Comparison of ENCODE assay signal across 1 cellular context in the genomic region with DNA sequence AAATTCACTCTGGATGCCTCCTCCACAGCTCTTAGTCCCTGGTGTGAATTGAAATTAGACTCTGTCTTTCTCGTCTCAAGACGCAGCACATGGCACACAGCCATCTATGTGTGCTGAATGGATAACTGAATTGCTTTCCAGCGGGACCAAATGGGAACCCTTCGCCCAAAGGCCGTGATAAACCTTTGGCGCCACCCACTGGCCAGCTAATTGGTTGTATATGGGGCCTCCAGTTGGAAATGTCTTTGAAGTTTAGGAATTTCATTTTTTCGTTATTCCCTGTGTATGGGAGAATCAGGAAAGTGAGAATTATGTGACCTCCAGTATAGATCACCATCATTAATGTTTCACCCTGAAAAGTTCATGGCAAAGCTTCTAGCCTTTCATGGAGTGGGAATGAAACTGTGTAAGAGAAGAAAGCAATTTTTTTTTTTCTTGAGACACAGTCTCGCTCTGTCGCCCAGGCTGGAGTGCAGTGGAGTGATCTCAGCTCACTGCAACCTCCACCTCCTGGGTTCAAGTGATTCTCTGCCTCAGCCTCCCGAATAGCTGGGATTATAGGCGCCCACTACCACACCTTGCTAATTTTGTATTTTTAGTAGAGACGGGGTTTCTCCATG.
TF ChIP-seq lines count a peak whose summit lies in the region.

No MANE protein-coding gene starts in this region.

TF ChIP-seq in GM12878, 131 proteins besides CTCF, POLR2A, EP300 and RAD21 (continues in another document):
- no peak for TF ChIP-seq CREB1 (IDR thresholded peaks at IDR 0.05; ENCODE audit: low read depth)
- TF ChIP-seq HDAC6 (IDR thresholded peaks at IDR 0.05; ENCODE audit: unreplicated experiment) = no peak
- TF ChIP-seq SRF (IDR thresholded peaks at IDR 0.05; ENCODE audit: low read depth in 2 of 2, low read length in 2 of 2) = no peak
- no peak for TF ChIP-seq BCL11A (IDR thresholded peaks at IDR 0.05; ENCODE audit: low read depth, low read length)
- no peak for TF ChIP-seq KAT2A (conservative IDR thresholded peaks at IDR 0.05; ENCODE audit: control insufficient read depth, low read depth, low read length)
- TF ChIP-seq MXI1 (IDR thresholded peaks at IDR 0.05; ENCODE audit: low read depth, low read length) = no peak
- TF ChIP-seq NRF1 (conservative IDR thresholded peaks at IDR 0.05; ENCODE audit: low read depth, low read length) = no peak
- TF ChIP-seq, protein P1, sequence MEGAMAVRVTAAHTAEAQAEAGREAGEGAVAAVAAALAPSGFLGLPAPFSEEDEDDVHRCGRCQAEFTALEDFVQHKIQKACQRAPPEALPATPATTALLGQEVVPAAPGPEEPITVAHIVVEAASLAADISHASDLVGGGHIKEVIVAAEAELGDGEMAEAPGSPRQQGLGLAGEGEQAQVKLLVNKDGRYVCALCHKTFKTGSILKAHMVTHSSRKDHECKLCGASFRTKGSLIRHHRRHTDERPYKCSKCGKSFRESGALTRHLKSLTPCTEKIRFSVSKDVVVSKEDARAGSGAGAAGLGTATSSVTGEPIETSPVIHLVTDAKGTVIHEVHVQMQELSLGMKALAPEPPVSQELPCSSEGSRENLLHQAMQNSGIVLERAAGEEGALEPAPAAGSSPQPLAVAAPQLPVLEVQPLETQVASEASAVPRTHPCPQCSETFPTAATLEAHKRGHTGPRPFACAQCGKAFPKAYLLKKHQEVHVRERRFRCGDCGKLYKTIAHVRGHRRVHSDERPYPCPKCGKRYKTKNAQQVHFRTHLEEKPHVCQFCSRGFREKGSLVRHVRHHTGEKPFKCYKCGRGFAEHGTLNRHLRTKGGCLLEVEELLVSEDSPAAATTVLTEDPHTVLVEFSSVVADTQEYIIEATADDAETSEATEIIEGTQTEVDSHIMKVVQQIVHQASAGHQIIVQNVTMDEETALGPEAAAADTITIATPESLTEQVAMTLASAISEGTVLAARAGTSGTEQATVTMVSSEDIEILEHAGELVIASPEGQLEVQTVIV (IDR thresholded peaks at IDR 0.05; ENCODE audit: borderline replicate concordance, partially characterized antibody) = no peak
- TF ChIP-seq, protein P2, sequence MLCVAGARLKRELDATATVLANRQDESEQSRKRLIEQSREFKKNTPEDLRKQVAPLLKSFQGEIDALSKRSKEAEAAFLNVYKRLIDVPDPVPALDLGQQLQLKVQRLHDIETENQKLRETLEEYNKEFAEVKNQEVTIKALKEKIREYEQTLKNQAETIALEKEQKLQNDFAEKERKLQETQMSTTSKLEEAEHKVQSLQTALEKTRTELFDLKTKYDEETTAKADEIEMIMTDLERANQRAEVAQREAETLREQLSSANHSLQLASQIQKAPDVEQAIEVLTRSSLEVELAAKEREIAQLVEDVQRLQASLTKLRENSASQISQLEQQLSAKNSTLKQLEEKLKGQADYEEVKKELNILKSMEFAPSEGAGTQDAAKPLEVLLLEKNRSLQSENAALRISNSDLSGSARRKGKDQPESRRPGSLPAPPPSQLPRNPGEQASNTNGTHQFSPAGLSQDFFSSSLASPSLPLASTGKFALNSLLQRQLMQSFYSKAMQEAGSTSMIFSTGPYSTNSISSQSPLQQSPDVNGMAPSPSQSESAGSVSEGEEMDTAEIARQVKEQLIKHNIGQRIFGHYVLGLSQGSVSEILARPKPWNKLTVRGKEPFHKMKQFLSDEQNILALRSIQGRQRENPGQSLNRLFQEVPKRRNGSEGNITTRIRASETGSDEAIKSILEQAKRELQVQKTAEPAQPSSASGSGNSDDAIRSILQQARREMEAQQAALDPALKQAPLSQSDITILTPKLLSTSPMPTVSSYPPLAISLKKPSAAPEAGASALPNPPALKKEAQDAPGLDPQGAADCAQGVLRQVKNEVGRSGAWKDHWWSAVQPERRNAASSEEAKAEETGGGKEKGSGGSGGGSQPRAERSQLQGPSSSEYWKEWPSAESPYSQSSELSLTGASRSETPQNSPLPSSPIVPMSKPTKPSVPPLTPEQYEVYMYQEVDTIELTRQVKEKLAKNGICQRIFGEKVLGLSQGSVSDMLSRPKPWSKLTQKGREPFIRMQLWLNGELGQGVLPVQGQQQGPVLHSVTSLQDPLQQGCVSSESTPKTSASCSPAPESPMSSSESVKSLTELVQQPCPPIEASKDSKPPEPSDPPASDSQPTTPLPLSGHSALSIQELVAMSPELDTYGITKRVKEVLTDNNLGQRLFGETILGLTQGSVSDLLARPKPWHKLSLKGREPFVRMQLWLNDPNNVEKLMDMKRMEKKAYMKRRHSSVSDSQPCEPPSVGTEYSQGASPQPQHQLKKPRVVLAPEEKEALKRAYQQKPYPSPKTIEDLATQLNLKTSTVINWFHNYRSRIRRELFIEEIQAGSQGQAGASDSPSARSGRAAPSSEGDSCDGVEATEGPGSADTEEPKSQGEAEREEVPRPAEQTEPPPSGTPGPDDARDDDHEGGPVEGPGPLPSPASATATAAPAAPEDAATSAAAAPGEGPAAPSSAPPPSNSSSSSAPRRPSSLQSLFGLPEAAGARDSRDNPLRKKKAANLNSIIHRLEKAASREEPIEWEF (IDR thresholded peaks at IDR 0.05; ENCODE audit: insufficient replicate concordance, low read depth, low read length) = no peak
- TF ChIP-seq MTA3 (IDR thresholded peaks at IDR 0.05; ENCODE audit: borderline replicate concordance, low read length) = no peak
- TF ChIP-seq, protein P3, sequence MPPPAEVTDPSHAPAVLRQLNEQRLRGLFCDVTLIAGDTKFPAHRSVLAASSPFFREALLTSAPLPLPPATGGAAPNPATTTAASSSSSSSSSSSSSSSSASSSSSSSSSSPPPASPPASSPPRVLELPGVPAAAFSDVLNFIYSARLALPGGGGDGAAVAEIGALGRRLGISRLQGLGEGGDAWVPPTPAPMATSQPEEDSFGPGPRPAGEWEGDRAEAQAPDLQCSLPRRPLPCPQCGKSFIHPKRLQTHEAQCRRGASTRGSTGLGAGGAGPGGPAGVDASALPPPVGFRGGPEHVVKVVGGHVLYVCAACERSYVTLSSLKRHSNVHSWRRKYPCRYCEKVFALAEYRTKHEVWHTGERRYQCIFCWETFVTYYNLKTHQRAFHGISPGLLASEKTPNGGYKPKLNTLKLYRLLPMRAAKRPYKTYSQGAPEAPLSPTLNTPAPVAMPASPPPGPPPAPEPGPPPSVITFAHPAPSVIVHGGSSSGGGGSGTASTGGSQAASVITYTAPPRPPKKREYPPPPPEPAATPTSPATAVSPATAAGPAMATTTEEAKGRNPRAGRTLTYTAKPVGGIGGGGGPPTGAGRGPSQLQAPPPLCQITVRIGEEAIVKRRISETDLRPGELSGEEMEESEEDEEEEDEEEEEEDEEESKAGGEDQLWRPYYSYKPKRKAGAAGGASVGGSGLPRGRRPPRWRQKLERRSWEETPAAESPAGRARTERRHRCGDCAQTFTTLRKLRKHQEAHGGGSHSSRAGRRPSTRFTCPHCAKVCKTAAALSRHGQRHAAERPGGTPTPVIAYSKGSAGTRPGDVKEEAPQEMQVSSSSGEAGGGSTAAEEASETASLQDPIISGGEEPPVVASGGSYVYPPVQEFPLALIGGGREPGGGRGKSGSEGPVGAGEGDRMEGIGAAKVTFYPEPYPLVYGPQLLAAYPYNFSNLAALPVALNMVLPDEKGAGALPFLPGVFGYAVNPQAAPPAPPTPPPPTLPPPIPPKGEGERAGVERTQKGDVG (CRISPR knock-in tag; IDR thresholded peaks at IDR 0.05) = no peak
- no peak for TF ChIP-seq MTA2 (IDR thresholded peaks at IDR 0.05; ENCODE audit: low read depth)
- TF ChIP-seq SREBF1 (IDR thresholded peaks at IDR 0.05; ENCODE audit: low read length) = no peak
- no peak for TF ChIP-seq HDAC2 (IDR thresholded peaks at IDR 0.05)
- TF ChIP-seq, protein P4, sequence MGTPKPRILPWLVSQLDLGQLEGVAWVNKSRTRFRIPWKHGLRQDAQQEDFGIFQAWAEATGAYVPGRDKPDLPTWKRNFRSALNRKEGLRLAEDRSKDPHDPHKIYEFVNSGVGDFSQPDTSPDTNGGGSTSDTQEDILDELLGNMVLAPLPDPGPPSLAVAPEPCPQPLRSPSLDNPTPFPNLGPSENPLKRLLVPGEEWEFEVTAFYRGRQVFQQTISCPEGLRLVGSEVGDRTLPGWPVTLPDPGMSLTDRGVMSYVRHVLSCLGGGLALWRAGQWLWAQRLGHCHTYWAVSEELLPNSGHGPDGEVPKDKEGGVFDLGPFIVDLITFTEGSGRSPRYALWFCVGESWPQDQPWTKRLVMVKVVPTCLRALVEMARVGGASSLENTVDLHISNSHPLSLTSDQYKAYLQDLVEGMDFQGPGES (IDR thresholded peaks at IDR 0.05) = no peak
- TF ChIP-seq, protein P5, sequence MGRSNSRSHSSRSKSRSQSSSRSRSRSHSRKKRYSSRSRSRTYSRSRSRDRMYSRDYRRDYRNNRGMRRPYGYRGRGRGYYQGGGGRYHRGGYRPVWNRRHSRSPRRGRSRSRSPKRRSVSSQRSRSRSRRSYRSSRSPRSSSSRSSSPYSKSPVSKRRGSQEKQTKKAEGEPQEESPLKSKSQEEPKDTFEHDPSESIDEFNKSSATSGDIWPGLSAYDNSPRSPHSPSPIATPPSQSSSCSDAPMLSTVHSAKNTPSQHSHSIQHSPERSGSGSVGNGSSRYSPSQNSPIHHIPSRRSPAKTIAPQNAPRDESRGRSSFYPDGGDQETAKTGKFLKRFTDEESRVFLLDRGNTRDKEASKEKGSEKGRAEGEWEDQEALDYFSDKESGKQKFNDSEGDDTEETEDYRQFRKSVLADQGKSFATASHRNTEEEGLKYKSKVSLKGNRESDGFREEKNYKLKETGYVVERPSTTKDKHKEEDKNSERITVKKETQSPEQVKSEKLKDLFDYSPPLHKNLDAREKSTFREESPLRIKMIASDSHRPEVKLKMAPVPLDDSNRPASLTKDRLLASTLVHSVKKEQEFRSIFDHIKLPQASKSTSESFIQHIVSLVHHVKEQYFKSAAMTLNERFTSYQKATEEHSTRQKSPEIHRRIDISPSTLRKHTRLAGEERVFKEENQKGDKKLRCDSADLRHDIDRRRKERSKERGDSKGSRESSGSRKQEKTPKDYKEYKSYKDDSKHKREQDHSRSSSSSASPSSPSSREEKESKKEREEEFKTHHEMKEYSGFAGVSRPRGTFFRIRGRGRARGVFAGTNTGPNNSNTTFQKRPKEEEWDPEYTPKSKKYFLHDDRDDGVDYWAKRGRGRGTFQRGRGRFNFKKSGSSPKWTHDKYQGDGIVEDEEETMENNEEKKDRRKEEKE (IDR thresholded peaks at IDR 0.05) = no peak
- no peak for TF ChIP-seq NR2F1 (conservative IDR thresholded peaks at IDR 0.05)
- TF ChIP-seq POLR2AphosphoS5 (IDR thresholded peaks at IDR 0.05; ENCODE audit: low read length) = no peak
- TF ChIP-seq CBFB (IDR thresholded peaks at IDR 0.05; ENCODE audit: low read depth) = no peak
- TF ChIP-seq EED (IDR thresholded peaks at IDR 0.05; ENCODE audit: low read depth) = peak; percentile 44
- TF ChIP-seq RB1 (IDR thresholded peaks at IDR 0.05; ENCODE audit: borderline replicate concordance) = no peak
- TF ChIP-seq MYC (IDR thresholded peaks at IDR 0.05; ENCODE audit: insufficient read depth, insufficient read length, insufficient replicate concordance, low read length, severe bottlenecking) = no peak
- TF ChIP-seq, protein P6, sequence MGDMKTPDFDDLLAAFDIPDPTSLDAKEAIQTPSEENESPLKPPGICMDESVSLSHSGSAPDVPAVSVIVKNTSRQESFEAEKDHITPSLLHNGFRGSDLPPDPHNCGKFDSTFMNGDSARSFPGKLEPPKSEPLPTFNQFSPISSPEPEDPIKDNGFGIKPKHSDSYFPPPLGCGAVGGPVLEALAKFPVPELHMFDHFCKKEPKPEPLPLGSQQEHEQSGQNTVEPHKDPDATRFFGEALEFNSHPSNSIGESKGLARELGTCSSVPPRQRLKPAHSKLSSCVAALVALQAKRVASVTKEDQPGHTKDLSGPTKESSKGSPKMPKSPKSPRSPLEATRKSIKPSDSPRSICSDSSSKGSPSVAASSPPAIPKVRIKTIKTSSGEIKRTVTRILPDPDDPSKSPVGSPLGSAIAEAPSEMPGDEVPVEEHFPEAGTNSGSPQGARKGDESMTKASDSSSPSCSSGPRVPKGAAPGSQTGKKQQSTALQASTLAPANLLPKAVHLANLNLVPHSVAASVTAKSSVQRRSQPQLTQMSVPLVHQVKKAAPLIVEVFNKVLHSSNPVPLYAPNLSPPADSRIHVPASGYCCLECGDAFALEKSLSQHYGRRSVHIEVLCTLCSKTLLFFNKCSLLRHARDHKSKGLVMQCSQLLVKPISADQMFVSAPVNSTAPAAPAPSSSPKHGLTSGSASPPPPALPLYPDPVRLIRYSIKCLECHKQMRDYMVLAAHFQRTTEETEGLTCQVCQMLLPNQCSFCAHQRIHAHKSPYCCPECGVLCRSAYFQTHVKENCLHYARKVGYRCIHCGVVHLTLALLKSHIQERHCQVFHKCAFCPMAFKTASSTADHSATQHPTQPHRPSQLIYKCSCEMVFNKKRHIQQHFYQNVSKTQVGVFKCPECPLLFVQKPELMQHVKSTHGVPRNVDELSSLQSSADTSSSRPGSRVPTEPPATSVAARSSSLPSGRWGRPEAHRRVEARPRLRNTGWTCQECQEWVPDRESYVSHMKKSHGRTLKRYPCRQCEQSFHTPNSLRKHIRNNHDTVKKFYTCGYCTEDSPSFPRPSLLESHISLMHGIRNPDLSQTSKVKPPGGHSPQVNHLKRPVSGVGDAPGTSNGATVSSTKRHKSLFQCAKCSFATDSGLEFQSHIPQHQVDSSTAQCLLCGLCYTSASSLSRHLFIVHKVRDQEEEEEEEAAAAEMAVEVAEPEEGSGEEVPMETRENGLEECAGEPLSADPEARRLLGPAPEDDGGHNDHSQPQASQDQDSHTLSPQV (IDR thresholded peaks at IDR 0.05) = no peak
- TF ChIP-seq SMC3 (IDR thresholded peaks at IDR 0.05; ENCODE audit: borderline replicate concordance, low read length) = peak; percentile 92
- no peak for TF ChIP-seq NBN (IDR thresholded peaks at IDR 0.05)
- no peak for TF ChIP-seq ESRRA (IDR thresholded peaks at IDR 0.05; ENCODE audit: low read length)
- peak; percentile 43 for TF ChIP-seq IKZF1 (conservative IDR thresholded peaks at IDR 0.05)
- TF ChIP-seq FOXM1 (IDR thresholded peaks at IDR 0.05; ENCODE audit: low read depth, low read length) = no peak
- TF ChIP-seq YY1 (IDR thresholded peaks at IDR 0.05; ENCODE audit: low read depth, low read length) = peak; percentile 56
- no peak for TF ChIP-seq SIX5 (IDR thresholded peaks at IDR 0.05; ENCODE audit: low read depth, low read length, severe bottlenecking)
- TF ChIP-seq ZZZ3 (IDR thresholded peaks at IDR 0.05; ENCODE audit: control insufficient read depth, insufficient read length, low read depth) = no peak
- TF ChIP-seq BMI1 (IDR thresholded peaks at IDR 0.05; ENCODE audit: borderline replicate concordance) = no peak
- peak; percentile 65; the same call in 1 of the 2 replicates for TF ChIP-seq SMARCA5 (IDR thresholded peaks at IDR 0.05)
- TF ChIP-seq, protein P7, sequence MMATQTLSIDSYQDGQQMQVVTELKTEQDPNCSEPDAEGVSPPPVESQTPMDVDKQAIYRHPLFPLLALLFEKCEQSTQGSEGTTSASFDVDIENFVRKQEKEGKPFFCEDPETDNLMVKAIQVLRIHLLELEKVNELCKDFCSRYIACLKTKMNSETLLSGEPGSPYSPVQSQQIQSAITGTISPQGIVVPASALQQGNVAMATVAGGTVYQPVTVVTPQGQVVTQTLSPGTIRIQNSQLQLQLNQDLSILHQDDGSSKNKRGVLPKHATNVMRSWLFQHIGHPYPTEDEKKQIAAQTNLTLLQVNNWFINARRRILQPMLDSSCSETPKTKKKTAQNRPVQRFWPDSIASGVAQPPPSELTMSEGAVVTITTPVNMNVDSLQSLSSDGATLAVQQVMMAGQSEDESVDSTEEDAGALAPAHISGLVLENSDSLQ (IDR thresholded peaks at IDR 0.05) = no peak
- TF ChIP-seq TCF7 (IDR thresholded peaks at IDR 0.05; ENCODE audit: borderline replicate concordance) = peak; percentile 70
- peak; percentile 37 to 59; a peak in 3 of 4 replicates for TF ChIP-seq IKZF2 (IDR thresholded peaks at IDR 0.05)
- no peak for TF ChIP-seq KDM1A (IDR thresholded peaks at IDR 0.05; ENCODE audit: borderline replicate concordance)
- no peak for TF ChIP-seq POU2F2 (IDR thresholded peaks at IDR 0.05; ENCODE audit: borderline replicate concordance, low read depth, low read length)
- TF ChIP-seq ZSCAN29 (IDR thresholded peaks at IDR 0.05) = no peak
- no peak for TF ChIP-seq STAT3 (IDR thresholded peaks at IDR 0.05; ENCODE audit: low read depth, low read length)
- TF ChIP-seq ZNF217 (IDR thresholded peaks at IDR 0.05) = no peak
- no peak for TF ChIP-seq IRF4 (IDR thresholded peaks at IDR 0.05; ENCODE audit: low read depth, low read length)
